Comparison of ENCODE assay signal across 8 cellular contexts in the genomic region with DNA sequence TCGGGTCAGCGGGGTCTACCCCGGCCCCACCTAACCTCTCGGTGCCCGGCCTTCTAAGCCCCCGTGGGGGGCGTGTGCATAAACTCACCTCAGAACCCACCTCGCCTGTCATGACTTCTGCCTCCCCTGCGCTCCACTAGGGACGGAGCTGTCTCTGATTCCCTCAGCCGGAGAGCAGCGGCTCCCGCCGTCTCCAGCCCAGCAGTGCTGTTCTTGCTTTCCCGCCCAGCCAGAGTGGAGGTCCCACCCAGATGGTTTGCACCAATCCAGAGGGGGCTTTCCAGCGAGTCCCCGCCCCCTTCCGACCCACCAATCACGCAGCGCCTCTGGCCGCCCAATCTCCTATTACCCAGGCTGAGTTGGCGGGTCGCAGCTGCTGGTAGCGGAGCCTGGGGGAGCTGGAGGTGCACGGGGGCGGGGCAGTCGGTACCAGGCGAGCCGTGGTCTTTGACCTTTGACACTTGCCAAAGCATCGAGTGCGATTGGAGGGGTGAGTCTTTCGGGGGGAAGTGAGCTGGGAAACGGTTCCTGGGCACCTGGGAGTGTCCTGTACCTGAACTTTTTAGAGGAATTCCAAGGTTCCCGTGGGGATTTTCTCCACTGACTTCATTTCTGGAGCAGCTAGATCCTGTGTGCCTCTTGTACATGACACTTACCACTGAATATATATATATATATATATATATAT. TPM values are rescaled to one million over a fixed set of nuclear protein-coding genes. Genes with fewer than 3 reads are reported as not detected.
DNase-seq lines count a peak whose midpoint lies in the region; ATAC-seq and TF ChIP-seq lines count a peak whose summit lies in the region.

A gene (minus strand): TSS at position 220 of the 688 bp plus-strand sequence. CDS start 108 bp downstream, at position 112.

- H3K9me3 Mint-ChIP-seq in dendritic cell treated with granulocyte-macrophage colony-stimulating factor and Interleukin-4, amounts not matched to agents 40 ng/mL and 50 ng/mL, for 4 days: no peaks in the 10 kb centered on the region

- peak within 1 kb of the TSS; percentile 92 for H3K4me3 Mint-ChIP-seq in dendritic cell treated with granulocyte-macrophage colony-stimulating factor and Interleukin-4, amounts not matched to agents 40 ng/mL and 50 ng/mL, for 4 days

- TF ChIP-seq CTCF in left lung (IDR thresholded peaks at IDR 0.05): no peak

- peaks cover 9% of the 10 kb centered on the region for H3K36me3 Mint-ChIP-seq in dendritic cell treated with granulocyte-macrophage colony-stimulating factor and Interleukin-4, amounts not matched to agents 40 ng/mL and 50 ng/mL, for 4 days (ENCODE audit: low read depth)

- peaks cover 0 to 20% (median 7%) of the 10 kb centered on the region in 11 experiments; a peak in 8 of 22 replicates for H3K36me3 ChIP-seq in BLaER1 treated with 17β-estradiol and CSF1 and Interleukin-3, amounts not matched to agents 10 nM and 100 nM
- H3K36me3 ChIP-seq in left lung: no peaks in the 10 kb centered on the region

- H3K4me2 ChIP-seq in BLaER1 treated with 17β-estradiol and CSF1 and Interleukin-3, amounts not matched to agents 10 nM and 100 nM: peak within 1 kb of the TSS; percentile 77 to 91 (median 87)

- no peaks in the 10 kb centered on the region for H3K9me3 ChIP-seq in BLaER1 treated with 17β-estradiol and CSF1 and Interleukin-3, amounts not matched to agents 10 nM and 100 nM (replicated peaks in 1 of 11)
- H3K9me3 ChIP-seq in left lung: no peaks in the 10 kb centered on the region

- no peaks in the 10 kb centered on the region for H3K27me3 Mint-ChIP-seq in dendritic cell treated with granulocyte-macrophage colony-stimulating factor and Interleukin-4, amounts not matched to agents 40 ng/mL and 50 ng/mL, for 4 days

- peak within 1 kb of the TSS; percentile 80 for H3K27ac Mint-ChIP-seq in dendritic cell treated with granulocyte-macrophage colony-stimulating factor and Interleukin-4, amounts not matched to agents 40 ng/mL and 50 ng/mL, for 4 days

- peaks cover 5% of the 10 kb centered on the region for H3K4me1 Mint-ChIP-seq in dendritic cell treated with granulocyte-macrophage colony-stimulating factor and Interleukin-4, amounts not matched to agents 40 ng/mL and 50 ng/mL, for 4 days (ENCODE audit: low read depth)

- peak; percentile 94 for DNase-seq in NCI-H748 (lab: John Stamatoyannopoulos, UW; ENCODE audit: unreplicated experiment)
- peak; percentile 92 for DNase-seq in activated CD4-positive, alpha-beta T cell treated with anti-CD3 and anti-CD28 coated beads, Interleukin-2, amount 50 U/mL, for 1 hour
- peak; percentile 92 to 95 for DNase-seq in left lung
- peak; percentile 90 to 91 for DNase-seq in stimulated activated CD4-positive, alpha-beta T cell treated with anti-CD3 and anti-CD28 coated beads, Interleukin-2, amount 100 ng/mL, for 48 hours

- peak within 1 kb of the TSS; percentile 53 to 96 (median 90); a peak in 21 of 22 replicates for H3K27ac ChIP-seq in BLaER1 treated with 17β-estradiol and CSF1 and Interleukin-3, amounts not matched to agents 10 nM and 100 nM
- peak within 1 kb of the TSS; percentile 84 to 90 for H3K27ac ChIP-seq in left lung

- no peaks in the 10 kb centered on the region for H3K27me3 ChIP-seq in BLaER1 treated with 17β-estradiol and CSF1 and Interleukin-3, amounts not matched to agents 10 nM and 100 nM
- no peaks in the 10 kb centered on the region for H3K27me3 ChIP-seq in left lung

- peaks cover 0 to 17% (median 0%) of the 10 kb centered on the region in 11 experiments; a peak in 6 of 22 replicates for H4K20me1 ChIP-seq in BLaER1 treated with 17β-estradiol and CSF1 and Interleukin-3, amounts not matched to agents 10 nM and 100 nM

- peak; percentile 85 for ATAC-seq in GM19351 (IDR thresholded peaks at IDR 0.05; ENCODE audit: unreplicated experiment)
- peak; percentile 85 for ATAC-seq in HG03521 (IDR thresholded peaks at IDR 0.05; ENCODE audit: unreplicated experiment)
- ATAC-seq in left lung: peak; percentile 98

- peak within 1 kb of the TSS; percentile 80 to 96 (median 90) for H3K4me3 ChIP-seq in BLaER1 treated with 17β-estradiol and CSF1 and Interleukin-3, amounts not matched to agents 10 nM and 100 nM
- peak within 1 kb of the TSS; percentile 89 to 100 for H3K4me3 ChIP-seq in left lung

- peak within 1 kb of the TSS; percentile 80 to 97 (median 93) for H3K9ac ChIP-seq in BLaER1 treated with 17β-estradiol and CSF1 and Interleukin-3, amounts not matched to agents 10 nM and 100 nM

- intact Hi-C loops in dendritic cell treated with granulocyte-macrophage colony-stimulating factor and Interleukin-4, amounts not matched to agents 40 ng/mL and 50 ng/mL, for 4 days (cut with micrococcal nuclease): loop anchor here (5.0 to 10.0 kb wide), 2 partner anchors 53 to 565 kb away; a partner anchor contains a TSS
- intact Hi-C loops in left lung (cut with DNase I): no loop called here

- H3K4me1 ChIP-seq in BLaER1 treated with 17β-estradiol and CSF1 and Interleukin-3, amounts not matched to agents 10 nM and 100 nM: peaks cover 9 to 25% (median 16%) of the 10 kb centered on the region in 10 experiments
- peaks cover 0 to 12% of the 10 kb centered on the region in 2 donors for H3K4me1 ChIP-seq in left lung

RNA-seq across cellular contexts. Expression of the gene that starts here (rescaled TPM):
- total RNA-seq in left lung: 10 to 100 TPM in 1 of 2 donors, 1 to 10 TPM in 1; 9.1 to 10.6 TPM

Comparison
In these comparisons a context has a peak if more than half of its experiments do, and no peak if none do; other contexts are left out.
1. Peak in every context shown above with its lines: DNase-seq, ATAC-seq, H3K4me3 ChIP-seq and H3K27ac ChIP-seq.